ENCODE assay signal across 8 cellular contexts in the genomic region with DNA sequence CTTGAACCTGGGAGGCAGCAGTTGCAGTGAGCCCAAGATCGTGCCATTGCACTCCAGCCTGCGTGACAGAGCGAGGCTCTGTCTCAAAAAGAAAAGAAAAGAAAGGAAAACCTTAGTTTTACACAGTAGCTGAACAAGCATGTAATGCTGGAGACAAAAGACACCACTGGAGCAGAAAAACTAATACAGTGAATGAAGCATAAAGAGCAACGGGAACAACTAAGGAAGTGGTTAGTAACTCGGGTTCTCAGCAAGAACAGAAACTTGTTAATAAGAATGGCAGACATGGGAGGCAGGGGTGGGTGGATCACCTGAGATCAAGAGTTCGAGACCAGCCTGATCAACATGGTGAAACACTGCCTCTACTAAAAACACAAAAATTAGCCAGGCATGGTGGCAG.
"Had no signal": no experiment of that assay in that cellular context is flagged by ENCODE, and none has a peak within 500 bp of the region (broad histone marks: within the 10 kb centered on the region; RNA-seq: fewer than 3 reads in every experiment).

No MANE protein-coding gene starts in this region.

- ATAC-seq: GM23338, HepG2 had no signal

- FAIRE-seq: H1, H54, HepG2 had no signal

- H3K4me3 ChIP-seq: GM23338 had no signal

- H3K4me2 ChIP-seq: GM23338 had no signal

- DNase-seq: H9, HCEC 1CT, KBM-7 had no signal

- H3K27ac ChIP-seq: HL-60 had no signal

- H2AFZ ChIP-seq: GM23338 had no signal
